ENCODE assay signal across 1 cellular context in the genomic region with DNA sequence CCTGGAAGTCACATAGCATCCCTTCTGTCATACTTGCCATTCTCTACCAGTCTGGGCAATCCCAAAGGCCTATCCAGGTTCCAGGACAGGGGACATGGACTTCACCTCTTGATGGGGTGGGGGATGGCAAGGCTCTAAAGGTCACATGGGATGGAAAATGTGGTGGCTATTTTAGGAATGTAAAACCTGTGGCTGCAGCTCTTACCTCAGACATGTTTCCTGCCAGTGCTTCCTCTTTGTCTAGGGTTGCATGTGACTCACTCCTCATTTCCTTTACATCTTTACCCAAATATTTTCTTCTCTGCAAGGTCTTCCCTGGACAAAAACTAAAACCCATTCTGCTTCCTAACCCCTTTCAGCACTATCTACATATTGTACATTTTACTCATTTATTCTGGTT.
TF ChIP-seq lines count a peak whose summit lies in the region.

No MANE protein-coding gene starts in this region.

TF ChIP-seq in H1, 55 proteins besides CTCF, POLR2A, EP300 and RAD21:
- TF ChIP-seq, protein P1, sequence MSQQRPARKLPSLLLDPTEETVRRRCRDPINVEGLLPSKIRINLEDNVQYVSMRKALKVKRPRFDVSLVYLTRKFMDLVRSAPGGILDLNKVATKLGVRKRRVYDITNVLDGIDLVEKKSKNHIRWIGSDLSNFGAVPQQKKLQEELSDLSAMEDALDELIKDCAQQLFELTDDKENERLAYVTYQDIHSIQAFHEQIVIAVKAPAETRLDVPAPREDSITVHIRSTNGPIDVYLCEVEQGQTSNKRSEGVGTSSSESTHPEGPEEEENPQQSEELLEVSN (IDR thresholded peaks at IDR 0.05): no peak
- TF ChIP-seq RBBP5 (IDR thresholded peaks at IDR 0.05; ENCODE audit: borderline replicate concordance, low read depth, low read length) (no peak), HDAC2 (IDR thresholded peaks at IDR 0.05; ENCODE audit: borderline replicate concordance in 1 of 2, low read depth in 2 of 2, low read length in 2 of 2) (no peak), NANOG (IDR thresholded peaks at IDR 0.05; ENCODE audit: insufficient read depth, low read depth, low read length, poor library complexity, severe bottlenecking) (no peak)
- TF ChIP-seq, protein P2, sequence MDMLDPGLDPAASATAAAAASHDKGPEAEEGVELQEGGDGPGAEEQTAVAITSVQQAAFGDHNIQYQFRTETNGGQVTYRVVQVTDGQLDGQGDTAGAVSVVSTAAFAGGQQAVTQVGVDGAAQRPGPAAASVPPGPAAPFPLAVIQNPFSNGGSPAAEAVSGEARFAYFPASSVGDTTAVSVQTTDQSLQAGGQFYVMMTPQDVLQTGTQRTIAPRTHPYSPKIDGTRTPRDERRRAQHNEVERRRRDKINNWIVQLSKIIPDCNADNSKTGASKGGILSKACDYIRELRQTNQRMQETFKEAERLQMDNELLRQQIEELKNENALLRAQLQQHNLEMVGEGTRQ (IDR thresholded peaks at IDR 0.05; ENCODE audit: low read length): no peak
